ENCODE assay signal across 8 cellular contexts in the genomic region with DNA sequence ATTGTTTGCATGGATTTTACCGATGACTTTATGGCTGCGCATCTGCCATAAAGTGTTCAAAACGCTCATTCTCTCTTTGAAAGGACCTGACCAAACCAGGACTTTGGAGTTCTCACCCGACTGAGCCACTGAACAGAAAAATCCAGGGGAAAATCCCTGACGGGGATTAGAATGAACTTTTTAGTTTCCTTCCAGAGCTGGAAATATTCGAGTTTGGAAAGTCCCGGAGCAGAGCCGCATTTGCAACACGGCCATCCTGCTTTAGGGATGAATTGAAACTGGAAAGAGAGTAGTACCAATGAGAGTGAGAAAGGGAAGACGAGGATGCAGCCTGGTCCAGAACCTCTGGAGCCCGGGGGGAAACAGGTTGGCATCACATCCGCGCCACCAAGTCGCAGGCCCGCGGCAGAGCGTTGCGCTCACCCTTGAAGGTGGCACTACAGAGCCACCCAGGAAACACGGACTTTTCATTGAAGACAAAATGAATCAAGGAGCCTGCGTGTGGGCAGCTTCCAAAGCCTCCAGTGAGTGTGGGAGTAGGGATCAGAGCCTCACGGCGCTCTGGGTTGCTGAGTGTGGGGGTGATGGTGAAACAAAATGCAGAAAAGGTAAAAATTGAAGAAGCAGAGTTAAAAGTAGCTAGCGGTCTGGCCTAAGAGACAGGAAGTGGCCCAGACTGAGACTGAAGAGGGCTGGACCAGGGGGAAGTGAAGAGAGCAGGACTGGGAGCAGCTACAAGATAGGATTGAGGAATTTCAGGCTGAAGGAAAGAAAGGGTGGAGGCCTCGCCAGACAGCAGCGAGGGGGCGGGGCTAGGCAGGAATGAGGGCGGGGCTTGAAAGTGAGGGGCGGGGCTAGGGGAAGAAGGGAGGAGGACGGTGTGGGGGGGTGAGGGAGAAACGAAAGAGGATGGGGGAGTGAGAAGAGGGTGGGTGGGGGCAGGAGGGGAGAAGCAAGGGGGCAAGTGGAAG. TPM values are rescaled to one million over a fixed set of nuclear protein-coding genes. Genes with fewer than 3 reads are reported as not detected.
DNase-seq lines count a peak whose midpoint lies in the region; ATAC-seq and TF ChIP-seq lines count a peak whose summit lies in the region.

No MANE protein-coding gene starts in this region.

- POLR2A ChIA-PET in MCF 10A (lab: Yijun Ruan, JAX), result interaction anchor here (0.6 to 2.6 kb wide), 22 partner anchors 8 to 266 kb away, joined by 3 to 22 read pairs (median 4); a partner anchor contains a TSS

- H3K4me1 ChIP-seq in skeletal muscle tissue (ENCODE audit: control insufficient read depth in 3 of 3, insufficient read depth in 3 of 3, low read length in 3 of 3), result peaks cover 19 to 25% (median 20%) of the 10 kb centered on the region in 3 donors

- H3K9ac ChIP-seq in skeletal muscle tissue (ENCODE audit: low read depth in 1 of 3, low read length in 3 of 3), result peak overlapping the region; percentile 76 to 79 (median 79)

- CTCF ChIA-PET in MCF 10A (lab: Yijun Ruan, JAX), result interaction anchor here (0.5 to 1.5 kb wide), 4 partner anchors 12 to 265 kb away, joined by 3 to 5 read pairs (median 4); a partner anchor contains a TSS

- H3K27ac ChIP-seq in 22Rv1 (peak overlapping the region; percentile 95), VCaP (peak overlapping the region; percentile 26; the same call in 1 of the 2 replicates), skeletal muscle tissue (ENCODE audit: low read depth, low read length) (peak overlapping the region; percentile 89)

- peak overlapping the region; percentile 76 for H3K27ac Mint-ChIP-seq in MCF 10A (ENCODE audit: low read depth, unreplicated experiment)
- peak overlapping the region; percentile 83 to 98 (median 92) for H3K27ac Mint-ChIP-seq in immature natural killer cell

- H3K4me3 ChIP-seq in HFF-Myc (replicated peaks; ENCODE audit: low read depth, low read length), result peak overlapping the region; percentile 57
- H3K4me3 ChIP-seq in skeletal muscle tissue (ENCODE audit: low read length in 3 of 3), result peak overlapping the region; percentile 66 to 71 (median 70)

- H3K9me3 ChIP-seq in skeletal muscle tissue (ENCODE audit: control insufficient read depth in 3 of 3, low read length in 3 of 3), result no peaks in the 10 kb centered on the region

- no peak for TF ChIP-seq CTCF in 22Rv1 (IDR thresholded peaks at IDR 0.05)
- TF ChIP-seq CTCF in HFF-Myc (IDR thresholded peaks at IDR 0.05; ENCODE audit: low read depth, low read length, missing control alignments), result no peak
- TF ChIP-seq CTCF in VCaP (conservative IDR thresholded peaks at IDR 0.05), result no peak
- no peak for TF ChIP-seq CTCF in MCF 10A (IDR thresholded peaks at IDR 0.05; ENCODE audit: unreplicated experiment)

- no peaks in the 10 kb centered on the region for H3K36me3 ChIP-seq in skeletal muscle tissue (ENCODE audit: control insufficient read depth in 3 of 3, insufficient read depth in 3 of 3, low read length in 3 of 3)

- ATAC-seq in HG02610 (IDR thresholded peaks at IDR 0.05; ENCODE audit: unreplicated experiment), result no peak

- H3K4me3 Mint-ChIP-seq in MCF 10A (ENCODE audit: unreplicated experiment) (peak overlapping the region; percentile 92), immature natural killer cell (peak overlapping the region; percentile 73 to 91 (median 85))

- H3K4me1 Mint-ChIP-seq in MCF 10A (ENCODE audit: insufficient read depth, unreplicated experiment) (peaks cover 41% of the 10 kb centered on the region), immature natural killer cell (peaks cover 49 to 61% of the 10 kb centered on the region in 2 donors)

- peak; percentile 59 for DNase-seq in HFF-Myc (ENCODE audit: extremely low read depth, low read depth)
- DNase-seq in MCF 10A (ENCODE audit: unreplicated experiment), result peak; percentile 65
- peak; percentile 50 to 53 (median 53) for DNase-seq in immature natural killer cell
- no peak for DNase-seq in HPDE6-E6E7 (ENCODE audit: extremely low spot score)

- no peaks in the 10 kb centered on the region for H3K9me3 Mint-ChIP-seq in MCF 10A (ENCODE audit: unreplicated experiment)
- H3K9me3 Mint-ChIP-seq in immature natural killer cell, result no peaks in the 10 kb centered on the region

- intact Hi-C loops in MCF 10A (cut with micrococcal nuclease), result loop anchor here (1.0 to 5.0 kb wide), 5 partner anchors 39 to 171 kb away; no protein-coding TSS in a partner anchor

- BruUV-seq in MCF 10A (replicated peaks; lab: Mats Ljungman, UMichigan), result no TSS peak

- no peaks in the 10 kb centered on the region for H3K27me3 Mint-ChIP-seq in MCF 10A (ENCODE audit: insufficient read depth, unreplicated experiment)
- H3K27me3 Mint-ChIP-seq in immature natural killer cell (ENCODE audit: low read depth in 3 of 3), result peaks cover 6 to 12% (median 7%) of the 10 kb centered on the region in 3 donors

- H3K36me3 Mint-ChIP-seq in MCF 10A (ENCODE audit: insufficient read depth, unreplicated experiment) (peaks cover 5% of the 10 kb centered on the region), immature natural killer cell (no peaks in the 10 kb centered on the region)

- H3K27me3 ChIP-seq in skeletal muscle tissue (ENCODE audit: control insufficient read depth in 3 of 3, insufficient read depth in 3 of 3, low read length in 3 of 3), result no peaks in the 10 kb centered on the region

RNA-seq across cellular contexts. Expression of a gene that starts 1.9 kb away (rescaled TPM):
- total RNA-seq in MCF 10A (2022), result 19.9 and 20.3 TPM in 2 replicates
- polyA plus RNA-seq in immature natural killer cell, result 1 to 10 TPM in 2 of 3 donors, under 1 TPM in 1; 0.93 to 2.0 (median 1.2) TPM
- total RNA-seq in skeletal muscle tissue, result 9.9 TPM

Comparison
In these comparisons a context has a peak if more than half of its experiments do, and no peak if none do; other contexts are left out.
1. H3K27ac ChIP-seq: peak in every context shown above with its lines; median percentile 95 in 22Rv1; 89 in skeletal muscle tissue; 26 in VCaP.